Comparison of ENCODE assay signal across 1 cellular context in the genomic region with DNA sequence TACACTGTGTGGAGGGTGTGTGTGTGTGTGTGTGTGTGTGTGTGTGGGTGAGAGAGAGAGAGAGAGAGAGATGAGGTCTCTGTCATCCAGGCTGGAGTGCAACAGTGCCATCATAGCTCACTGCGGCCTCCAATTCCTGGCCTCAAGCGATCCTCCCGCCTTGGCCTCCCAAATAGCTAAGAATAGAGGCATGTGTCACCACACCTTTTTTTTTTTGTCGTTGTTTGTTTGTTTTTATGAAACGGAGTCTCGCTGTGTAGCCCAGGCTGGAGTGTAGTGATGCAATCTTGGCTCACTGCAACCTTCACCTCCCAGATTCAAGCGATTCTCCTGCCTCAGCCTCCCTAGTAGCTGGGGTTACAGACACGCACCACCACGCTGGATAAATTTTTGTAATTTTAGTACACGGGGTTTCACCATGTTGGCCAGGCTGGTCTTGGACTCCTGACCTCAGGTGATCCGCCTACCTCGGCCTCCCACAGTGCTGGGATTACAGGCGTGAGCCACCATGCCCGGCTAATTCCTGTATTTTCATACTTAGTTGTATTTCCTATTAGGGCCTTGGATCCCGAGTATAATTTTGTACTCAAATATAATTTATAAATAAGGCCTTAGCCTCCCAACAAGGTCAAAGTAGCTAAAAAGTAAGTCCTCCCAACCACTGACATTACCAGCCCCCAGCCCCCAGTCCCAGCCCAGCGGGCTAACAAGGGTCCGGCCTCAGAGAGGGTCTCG.
A peak's percentile ranks its signal among the peaks of the same experiment; 100 is the strongest.
TF ChIP-seq lines count a peak whose summit lies in the region.

No MANE protein-coding gene starts in this region.

TF ChIP-seq in HEK293, 187 proteins besides CTCF, POLR2A, EP300 and RAD21:
- TF ChIP-seq GLIS2 (tag by site-specific recombination; IDR thresholded peaks at IDR 0.05): 0 out of 2 replicates have a peak, but pooled peaks have one; percentile 14
- 0 out of 2 replicates have a peak, but pooled peaks have one; percentile 9 for TF ChIP-seq SCRT2 (tag by site-specific recombination; IDR thresholded peaks at IDR 0.05)
- 0 out of 2 replicates have a peak, but pooled peaks have one; percentile 15 for TF ChIP-seq ZBTB17 (tag by site-specific recombination; IDR thresholded peaks at IDR 0.05)
- TF ChIP-seq ZFP69B (tag by site-specific recombination; IDR thresholded peaks at IDR 0.05): peak; percentile 17; the same call in 1 of the 2 replicates
- 0 out of 2 replicates have a peak, but pooled peaks have one; percentile 7 for TF ChIP-seq ZNF202 (tag by site-specific recombination; IDR thresholded peaks at IDR 0.05; ENCODE audit: borderline replicate concordance)
- peak; percentile 43; the same call in 1 of the 2 replicates for TF ChIP-seq ZNF335 (tag by site-specific recombination; conservative IDR thresholded peaks at IDR 0.05)
- TF ChIP-seq, protein P1, sequence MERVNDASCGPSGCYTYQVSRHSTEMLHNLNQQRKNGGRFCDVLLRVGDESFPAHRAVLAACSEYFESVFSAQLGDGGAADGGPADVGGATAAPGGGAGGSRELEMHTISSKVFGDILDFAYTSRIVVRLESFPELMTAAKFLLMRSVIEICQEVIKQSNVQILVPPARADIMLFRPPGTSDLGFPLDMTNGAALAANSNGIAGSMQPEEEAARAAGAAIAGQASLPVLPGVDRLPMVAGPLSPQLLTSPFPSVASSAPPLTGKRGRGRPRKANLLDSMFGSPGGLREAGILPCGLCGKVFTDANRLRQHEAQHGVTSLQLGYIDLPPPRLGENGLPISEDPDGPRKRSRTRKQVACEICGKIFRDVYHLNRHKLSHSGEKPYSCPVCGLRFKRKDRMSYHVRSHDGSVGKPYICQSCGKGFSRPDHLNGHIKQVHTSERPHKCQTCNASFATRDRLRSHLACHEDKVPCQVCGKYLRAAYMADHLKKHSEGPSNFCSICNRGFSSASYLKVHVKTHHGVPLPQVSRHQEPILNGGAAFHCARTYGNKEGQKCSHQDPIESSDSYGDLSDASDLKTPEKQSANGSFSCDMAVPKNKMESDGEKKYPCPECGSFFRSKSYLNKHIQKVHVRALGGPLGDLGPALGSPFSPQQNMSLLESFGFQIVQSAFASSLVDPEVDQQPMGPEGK (tag by site-specific recombination; IDR thresholded peaks at IDR 0.05): peak; percentile 53; the same call in 1 of the 2 replicates
- TF ChIP-seq GLIS1 (tag by site-specific recombination; IDR thresholded peaks at IDR 0.05): 0 out of 2 replicates have a peak, but pooled peaks have one; percentile 5
- peak; percentile 28; the same call in 1 of the 2 replicates for TF ChIP-seq SP2 (tag by site-specific recombination; IDR thresholded peaks at IDR 0.05)
- peak; percentile 31; the same call in 1 of the 2 replicates for TF ChIP-seq ZNF2 (tag by site-specific recombination; IDR thresholded peaks at IDR 0.05)
- 0 out of 2 replicates have a peak, but pooled peaks have one; percentile 45 for TF ChIP-seq ZBTB7A (tag by site-specific recombination; IDR thresholded peaks at IDR 0.05; ENCODE audit: low read depth)
- TF ChIP-seq ZNF501 (tag by site-specific recombination; IDR thresholded peaks at IDR 0.05): peak; percentile 22; the same call in 1 of the 2 replicates
- TF ChIP-seq ZSCAN5A (tag by site-specific recombination; IDR thresholded peaks at IDR 0.05): 0 out of 2 replicates have a peak, but pooled peaks have one; percentile 57
- 0 out of 2 replicates have a peak, but pooled peaks have one; percentile 11 for TF ChIP-seq ZBTB21 (tag by site-specific recombination; IDR thresholded peaks at IDR 0.05)
- TF ChIP-seq ZSCAN4 (tag by site-specific recombination; IDR thresholded peaks at IDR 0.05): peak; percentile 52
